24 cellular contexts compared by ENCODE assay signal in genomic region chr10:132869621-132870020, GRCh38.
DNase-seq lines count a peak whose midpoint lies in the region; ATAC-seq and TF ChIP-seq lines count a peak whose summit lies in the region.
"Had no signal": no experiment of that assay in that cellular context is flagged by ENCODE, and none has a peak within 500 bp of the region (broad histone marks: within the 10 kb centered on the region; RNA-seq: fewer than 3 reads in every experiment).

No MANE protein-coding gene starts in this region.

- WGBS in aorta, 2 donors = 88 to 90% methylated on average over 16 of the region's 16 CpGs

- no peak overlapping the region for H3K27ac Mint-ChIP-seq in progenitor cell of endocrine pancreas
- H3K27ac Mint-ChIP-seq: brain; stimulated activated naive CD8-positive, alpha-beta T cell treated with anti-CD3 and anti-CD28 coated beads, Interleukin-15, Interleukin-2, amounts not matched to agents 100 ng/mL and 50 ng/mL, for 24 hours; T-helper 2 cell treated with Interferon-gamma antibody and Interleukin-4, amounts not matched to agents 5 μg/mL and 100 μg/mL, for 36 hours had no signal

- intact Hi-C loops in left ventricle myocardium superior (cut with micrococcal nuclease) = no loop called here
- intact Hi-C loops in left cardiac atrium (cut with DNase I) = no loop called here
- intact Hi-C loops in aorta (cut with DNase I) = no loop called here
- intact Hi-C loops in A673 (cut with micrococcal nuclease; ENCODE audit: unreplicated experiment) = no loop called here

- peaks cover 10% of the 10 kb centered on the region for H3K4me1 Mint-ChIP-seq in progenitor cell of endocrine pancreas (ENCODE audit: low read depth)

- no peaks in the 10 kb centered on the region for H3K36me3 ChIP-seq in aorta (ENCODE audit: control insufficient read depth in 1 of 2, insufficient read depth in 2 of 2, low read length in 1 of 2)
- H3K36me3 ChIP-seq in A673 (ENCODE audit: insufficient read depth, low read length, poor library complexity, severe bottlenecking) = no peaks in the 10 kb centered on the region
- H3K36me3 ChIP-seq: adrenal gland; BLaER1 treated with 17β-estradiol and CSF1 and Interleukin-3, amounts not matched to agents 10 nM and 100 nM; neutrophil; thyroid gland had no signal

- TF ChIP-seq CTCF in progenitor cell of endocrine pancreas (IDR thresholded peaks at IDR 0.05; ENCODE audit: unreplicated experiment) (no peak), A673 (conservative IDR thresholded peaks at IDR 0.05; ENCODE audit: low read depth, low read length) (no peak)

- ATAC-seq in left ventricle myocardium superior (no peak), left cardiac atrium (no peak), left lobe of liver (no peak), aorta (ENCODE audit: low FRiP score) (no peak), GM21381 (IDR thresholded peaks at IDR 0.05; ENCODE audit: unreplicated experiment) (no peak)
- ATAC-seq: activated T-cell treated with anti-CD3 and anti-CD28 coated beads, Interleukin-2, amount 50 U/mL, for 4 hours; GM12878 had no signal

- H3K27ac ChIP-seq in aorta (ENCODE audit: low read depth in 1 of 2, low read length in 2 of 2) = no peak overlapping the region
- no peak overlapping the region for H3K27ac ChIP-seq in A673 (ENCODE audit: low read depth, low read length, poor library complexity, severe bottlenecking)
- H3K27ac ChIP-seq: adrenal gland; BLaER1 treated with 17β-estradiol and CSF1 and Interleukin-3, amounts not matched to agents 10 nM and 100 nM; neutrophil; PC-9; skin epidermis; thyroid gland had no signal

- H3K27me3 Mint-ChIP-seq in progenitor cell of endocrine pancreas = peaks cover 8% of the 10 kb centered on the region

- BruUV-seq in A673 (replicated peaks; lab: Mats Ljungman, UMichigan) = no TSS peak

- H3K4me3 ChIP-seq in aorta (ENCODE audit: low read length in 2 of 2) = no peak overlapping the region
- H3K4me3 ChIP-seq in A673 (ENCODE audit: low read depth, low read length, poor library complexity, severe bottlenecking) = no peak overlapping the region
- H3K4me3 ChIP-seq: adrenal gland; BLaER1 treated with 17β-estradiol and CSF1 and Interleukin-3, amounts not matched to agents 10 nM and 100 nM; GM12878; PC-9; skin epidermis; thyroid gland had no signal

- CTCF ChIA-PET in A673 (lab: Charles Lee) = no interaction called here

- no peak overlapping the region for H3K4me3 Mint-ChIP-seq in progenitor cell of endocrine pancreas (ENCODE audit: low read depth)
- H3K4me3 Mint-ChIP-seq: activated T-cell treated with anti-CD3 and anti-CD28 coated beads, Interleukin-2, amount 50 U/mL, for 4 hours; brain; stimulated activated naive CD8-positive, alpha-beta T cell treated with anti-CD3 and anti-CD28 coated beads, Interleukin-15, Interleukin-2, amounts not matched to agents 100 ng/mL and 50 ng/mL, for 24 hours; T-helper 2 cell treated with Interferon-gamma antibody and Interleukin-4, amounts not matched to agents 5 μg/mL and 100 μg/mL, for 36 hours had no signal

- H3K4me1 ChIP-seq in aorta (ENCODE audit: control insufficient read depth in 1 of 2, insufficient read depth in 2 of 2, low read length in 2 of 2) (no peaks in the 10 kb centered on the region), A673 (ENCODE audit: insufficient read depth, low read length, poor library complexity, severe bottlenecking) (no peaks in the 10 kb centered on the region)
- H3K4me1 ChIP-seq: adrenal gland, thyroid gland had no signal

- POLR2A ChIA-PET in A673 (lab: Charles Lee; ENCODE audit: low non-redundant PET) = no interaction called here

- H3K9me3 Mint-ChIP-seq in progenitor cell of endocrine pancreas (ENCODE audit: low read depth) = peaks cover 9% of the 10 kb centered on the region
- H3K9me3 Mint-ChIP-seq: stimulated activated naive CD8-positive, alpha-beta T cell treated with anti-CD3 and anti-CD28 coated beads, Interleukin-15, Interleukin-2, amounts not matched to agents 100 ng/mL and 50 ng/mL, for 24 hours; T-helper 2 cell treated with Interferon-gamma antibody and Interleukin-4, amounts not matched to agents 5 μg/mL and 100 μg/mL, for 36 hours had no signal

- DNase-seq in left ventricle myocardium superior (peak; percentile 8), left cardiac atrium (no peak), left lobe of liver (ENCODE audit: low spot score) (peak; percentile 27), progenitor cell of endocrine pancreas (ENCODE audit: low spot score, unreplicated experiment) (peak; percentile 3), aorta (peak; percentile 16 to 69), A673 (ENCODE audit: low spot score) (no peak)
- DNase-seq: activated CD4-positive, alpha-beta T cell treated with anti-CD3 and anti-CD28 coated beads for 4 hours; activated naive CD4-positive, alpha-beta T cell treated with Interleukin-2 at 50 U/mL for 16 hours; activated T-cell treated with anti-CD3 and anti-CD28 coated beads, Interleukin-2, amount 50 U/mL, for 4 hours; DMS153; NCI-H146; NCI-H2107; PC-9; SIG-M5 had no signal

- H3K9me3 ChIP-seq in aorta (ENCODE audit: control insufficient read depth, low read length) = no peaks in the 10 kb centered on the region
- H3K9me3 ChIP-seq in A673 (ENCODE audit: low read depth, low read length, poor library complexity, severe bottlenecking) = no peaks in the 10 kb centered on the region
- H3K9me3 ChIP-seq: adrenal gland, neutrophil, thyroid gland had no signal

- H3K27me3 ChIP-seq in aorta (ENCODE audit: control insufficient read depth in 1 of 2, insufficient read depth in 2 of 2, low read length in 1 of 2) (no peaks in the 10 kb centered on the region), A673 (replicated peaks; ENCODE audit: insufficient read depth, low read depth, low read length, poor library complexity) (peaks cover 28% of the 10 kb centered on the region)
- H3K27me3 ChIP-seq: adrenal gland; BLaER1 treated with 17β-estradiol and CSF1 and Interleukin-3, amounts not matched to agents 10 nM and 100 nM; thyroid gland had no signal

- H3K36me3 Mint-ChIP-seq in progenitor cell of endocrine pancreas (ENCODE audit: insufficient read depth) = peaks cover 8% of the 10 kb centered on the region

Comparison
In these comparisons a context has a peak if more than half of its experiments do, and no peak if none do; other contexts are left out.
1. DNase-seq: peak in left ventricle myocardium superior (single experiment), left lobe of liver (single experiment), progenitor cell of endocrine pancreas (single experiment) and aorta (2 of 2); none in left cardiac atrium (single experiment) and A673 (single experiment).